Comparison of ENCODE assay signal across 8 cellular contexts in the genomic region with DNA sequence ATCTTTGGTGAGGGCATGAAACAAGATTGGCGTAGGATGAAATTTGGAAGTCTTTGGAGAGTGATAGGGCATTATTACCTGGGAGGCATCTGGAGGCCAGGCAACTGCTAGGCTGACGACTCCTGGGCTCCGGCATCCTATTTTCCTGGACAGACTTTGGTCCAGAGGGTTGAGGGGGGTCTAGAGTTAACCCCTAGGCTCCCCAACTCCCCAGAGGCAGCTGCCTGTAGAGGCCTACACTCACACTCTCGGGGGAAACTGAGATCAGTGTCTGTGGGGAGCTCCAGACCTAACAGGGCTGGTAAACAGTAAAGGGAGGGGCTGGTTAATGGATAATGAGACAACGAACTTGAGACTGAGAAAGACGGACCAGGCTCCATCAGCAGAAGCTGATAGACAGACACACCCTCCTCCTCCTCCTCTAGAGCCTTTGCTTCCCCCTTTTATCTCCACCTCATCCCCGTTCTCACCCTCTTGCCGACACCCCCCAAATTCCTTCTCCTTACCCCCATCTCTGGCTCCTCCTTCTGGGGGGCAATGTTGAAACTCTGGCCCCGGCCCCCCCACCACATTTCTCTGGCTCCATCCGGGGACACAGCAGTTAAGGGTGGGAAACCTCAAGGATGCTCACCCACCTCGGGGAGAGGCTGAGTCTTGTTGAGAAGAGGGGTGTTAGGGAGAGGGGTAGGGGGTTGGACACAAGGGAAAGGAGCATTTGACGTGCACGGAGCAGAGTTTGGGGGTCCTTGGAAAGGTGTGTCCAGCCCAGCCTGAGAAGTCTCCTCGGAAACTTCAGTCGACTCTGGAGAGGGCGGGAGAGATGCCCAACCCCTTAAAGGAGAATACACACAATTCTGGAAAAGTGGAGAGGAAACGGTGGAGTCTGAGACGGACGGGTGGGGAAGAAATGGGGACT. TPM values are rescaled to one million over a fixed set of nuclear protein-coding genes. Genes with fewer than 3 reads are reported as not detected.
A peak's percentile ranks its signal among the peaks of the same experiment; 100 is the strongest.
DNase-seq lines count a peak whose midpoint lies in the region; ATAC-seq and TF ChIP-seq lines count a peak whose summit lies in the region.

A gene with protein sequence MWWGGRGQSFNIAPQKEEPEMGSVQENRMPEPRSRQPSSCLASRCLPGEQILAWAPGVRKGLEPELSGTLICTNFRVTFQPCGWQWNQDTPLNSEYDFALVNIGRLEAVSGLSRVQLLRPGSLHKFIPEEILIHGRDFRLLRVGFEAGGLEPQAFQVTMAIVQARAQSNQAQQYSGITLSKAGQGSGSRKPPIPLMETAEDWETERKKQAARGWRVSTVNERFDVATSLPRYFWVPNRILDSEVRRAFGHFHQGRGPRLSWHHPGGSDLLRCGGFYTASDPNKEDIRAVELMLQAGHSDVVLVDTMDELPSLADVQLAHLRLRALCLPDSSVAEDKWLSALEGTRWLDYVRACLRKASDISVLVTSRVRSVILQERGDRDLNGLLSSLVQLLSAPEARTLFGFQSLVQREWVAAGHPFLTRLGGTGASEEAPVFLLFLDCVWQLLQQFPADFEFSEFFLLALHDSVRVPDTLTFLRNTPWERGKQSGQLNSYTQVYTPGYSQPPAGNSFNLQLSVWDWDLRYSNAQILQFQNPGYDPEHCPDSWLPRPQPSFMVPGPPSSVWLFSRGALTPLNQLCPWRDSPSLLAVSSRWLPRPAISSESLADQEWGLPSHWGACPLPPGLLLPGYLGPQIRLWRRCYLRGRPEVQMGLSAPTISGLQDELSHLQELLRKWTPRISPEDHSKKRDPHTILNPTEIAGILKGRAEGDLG (minus strand): TSS at position 804 of the 916 bp plus-strand sequence. CDS start 232 bp downstream, at position 572.

- ATAC-seq in HG03039 (IDR thresholded peaks at IDR 0.05; ENCODE audit: unreplicated experiment) (no peak), GM18868 (IDR thresholded peaks at IDR 0.05; ENCODE audit: unreplicated experiment) (no peak)

- H3K4me3 ChIP-seq in AG09309 (ENCODE audit: control insufficient read depth, low read depth, low read length) (peak within 1 kb of the TSS; percentile 94), brain microvascular endothelial cell (ENCODE audit: low read depth, low read length) (peak within 1 kb of the TSS; percentile 75), kidney epithelial cell (ENCODE audit: low read depth, low read length) (peak within 1 kb of the TSS; percentile 58)

- peak within 1 kb of the TSS; percentile 23 for H3K27ac ChIP-seq in brain microvascular endothelial cell

- H3K36me3 ChIP-seq in brain microvascular endothelial cell (replicated peaks), result no peaks in the 10 kb centered on the region
- H3K36me3 ChIP-seq in kidney epithelial cell (ENCODE audit: control insufficient read depth, insufficient read depth, low read length), result peaks cover 1% of the 10 kb centered on the region

- in situ Hi-C loops in brain microvascular endothelial cell (cut with HindIII; ENCODE audit: low pct_ligation_motif_present, low sequenced_read_pairs), result no loop called here

- H3K27me3 ChIP-seq in brain microvascular endothelial cell (replicated peaks) (no peaks in the 10 kb centered on the region), kidney epithelial cell (ENCODE audit: control insufficient read depth, insufficient read depth, low read length) (no peaks in the 10 kb centered on the region)

- DNase-seq in AG09309 (ENCODE audit: low read depth), result no peak
- peak; percentile 39 for DNase-seq in HuH-7 (ENCODE audit: low spot score)
- DNase-seq in brain microvascular endothelial cell, result no peak
- no peak for DNase-seq in kidney epithelial cell (ENCODE audit: low read depth)
- DNase-seq in superior temporal gyrus (ENCODE audit: extremely low spot score), result peak; percentile 59
- DNase-seq in NCI-H1417 treated with DMSO at 0.1 percent for 48 hours (lab: John Stamatoyannopoulos, UW), result no peak

- TF ChIP-seq CTCF in AG09309 (IDR thresholded peaks at IDR 0.05; ENCODE audit: control insufficient read depth, insufficient read depth, low read depth, low read length, missing control alignments), result no peak
- no peak for TF ChIP-seq CTCF in brain microvascular endothelial cell (IDR thresholded peaks at IDR 0.05; ENCODE audit: low read depth, low read length, missing control alignments)
- TF ChIP-seq CTCF in kidney epithelial cell (IDR thresholded peaks at IDR 0.05; ENCODE audit: insufficient read depth, low read length, poor library complexity, severe bottlenecking), result no peak

RNA-seq across cellular contexts. Expression of the gene that starts here (rescaled TPM):
- 14.1 and 27.9 TPM in 2 replicates for total RNA-seq in kidney epithelial cell

Comparison
In these comparisons a context has a peak if more than half of its experiments do, and no peak if none do; other contexts are left out.
1. DNase-seq: peak in HuH-7 (single experiment) and superior temporal gyrus (single experiment); none in AG09309 (single experiment), brain microvascular endothelial cell (single experiment), kidney epithelial cell (single experiment) and NCI-H1417 treated with DMSO at 0.1 percent for 48 hours (single experiment).
2. Peak in every context shown above with its lines, with median percentiles within 50 percentile points of each other: H3K4me3 ChIP-seq.